Comparison of ENCODE assay signal across 22 cellular contexts in genomic region chr18:25456284-25456683, GRCh38.
DNase-seq lines count a peak whose midpoint lies in the region; ATAC-seq and TF ChIP-seq lines count a peak whose summit lies in the region.
"Had no signal": no experiment of that assay in that cellular context is flagged by ENCODE, and none has a peak within 500 bp of the region (broad histone marks: within the 10 kb centered on the region; RNA-seq: fewer than 3 reads in every experiment).

No MANE protein-coding gene starts in this region.

- H3K27ac Mint-ChIP-seq in WTC11, result no peak overlapping the region
- H3K27ac Mint-ChIP-seq: H9, IgD-negative memory B cell had no signal

- H3K79me2 ChIP-seq in mesendoderm (ENCODE audit: control insufficient read depth, insufficient read depth, low read length), result no peaks in the 10 kb centered on the region

- H4K91ac ChIP-seq in IMR-90 (ENCODE audit: insufficient read depth, low read depth, low read length), result 0 out of 2 replicates have a peak overlapping the region, but pooled peaks have one; percentile 1
- no peak overlapping the region for H4K91ac ChIP-seq in mesenchymal stem cell (ENCODE audit: low read length)

- H3K56ac ChIP-seq in IMR-90 (ENCODE audit: extremely low read depth, insufficient read depth, low read length) (no peak overlapping the region), mesendoderm (ENCODE audit: low read length) (no peak overlapping the region)

- H2BK20ac ChIP-seq in IMR-90 (ENCODE audit: low read depth, low read length), result no peak overlapping the region

- no peak overlapping the region for H3K4me3 ChIP-seq in IMR-90 (ENCODE audit: insufficient read depth, low read depth, low read length)
- no peak overlapping the region for H3K4me3 ChIP-seq in mesendoderm (ENCODE audit: low read length)
- peak overlapping the region in 3 of 5 donors; percentile 12 to 31 (median 24) for H3K4me3 ChIP-seq in subcutaneous abdominal adipose tissue (ENCODE audit: low read depth in 1 of 5, low read length in 5 of 5)
- H3K4me3 ChIP-seq in mesenchymal stem cell (ENCODE audit: insufficient read depth in 1 of 2, low read depth in 1 of 2, low read length in 2 of 2), result no peak overlapping the region
- H3K4me3 ChIP-seq: MG63 had no signal

- no peaks in the 10 kb centered on the region for H3K79me1 ChIP-seq in IMR-90 (ENCODE audit: low read depth in 1 of 2, low read length in 2 of 2)
- H3K79me1 ChIP-seq in mesendoderm (ENCODE audit: low read length), result no peaks in the 10 kb centered on the region
- H3K79me1 ChIP-seq in mesenchymal stem cell (replicated peaks; ENCODE audit: low read length, poor library complexity, severe bottlenecking), result no peaks in the 10 kb centered on the region

- H3K23ac ChIP-seq in IMR-90 (ENCODE audit: low read depth, low read length) (no peak overlapping the region), mesendoderm (ENCODE audit: low read length) (no peak overlapping the region), mesenchymal stem cell (ENCODE audit: low read length in 2 of 2) (no peak overlapping the region)

- H3K9me3 ChIP-seq in IMR-90 (ENCODE audit: control insufficient read depth, insufficient read depth, low read length) (no peaks in the 10 kb centered on the region), subcutaneous abdominal adipose tissue (ENCODE audit: control insufficient read depth in 5 of 5, low read length in 5 of 5) (peaks cover 0 to under 1% (median 0%) of the 10 kb centered on the region in 5 donors), mesenchymal stem cell (ENCODE audit: control insufficient read depth, low read length) (peaks cover under 1% of the 10 kb centered on the region)
- H3K9me3 ChIP-seq: MG63 had no signal

- H3K4ac ChIP-seq in IMR-90 (ENCODE audit: low read depth, low read length) (no peak overlapping the region), mesendoderm (ENCODE audit: low read depth, low read length) (no peak overlapping the region), mesenchymal stem cell (ENCODE audit: low read depth in 1 of 2, low read length in 2 of 2) (no peak overlapping the region)

- H2BK120ac ChIP-seq in IMR-90 (ENCODE audit: low read depth, low read length) (no peak overlapping the region), mesendoderm (ENCODE audit: low read depth, low read length) (no peak overlapping the region), mesenchymal stem cell (ENCODE audit: low read depth, low read length) (no peak overlapping the region)

- TF ChIP-seq POLR2A in IMR-90 (IDR thresholded peaks at IDR 0.05; ENCODE audit: low read depth, low read length), result no peak

- H3K4me1 Mint-ChIP-seq in WTC11, result peaks cover 8% of the 10 kb centered on the region
- H3K4me1 Mint-ChIP-seq: CD14-positive monocyte, IgD-negative memory B cell had no signal

- no peak overlapping the region for H2AK9ac ChIP-seq in IMR-90 (replicated peaks; ENCODE audit: low read depth, low read length, poor library complexity)

- H2BK15ac ChIP-seq in IMR-90 (ENCODE audit: low read depth, low read length) (no peak overlapping the region), mesendoderm (replicated peaks; ENCODE audit: low read depth) (no peak overlapping the region), mesenchymal stem cell (ENCODE audit: low read depth, poor library complexity, severe bottlenecking) (no peak overlapping the region)

- H4K8ac ChIP-seq in IMR-90 (ENCODE audit: low read depth in 2 of 2, low read length in 2 of 2) (no peak overlapping the region; a peak in 1 of 4 replicates), mesendoderm (ENCODE audit: low read depth, low read length) (no peak overlapping the region), mesenchymal stem cell (ENCODE audit: low read length) (no peak overlapping the region)

- H3K27ac ChIP-seq in IMR-90 (ENCODE audit: insufficient read depth, low read length) (no peak overlapping the region), mesendoderm (ENCODE audit: low read depth, low read length) (no peak overlapping the region), subcutaneous abdominal adipose tissue (ENCODE audit: low read depth, low read length) (no peak overlapping the region), mesenchymal stem cell (ENCODE audit: low read length, poor library complexity, severe bottlenecking) (no peak overlapping the region)

- intact Hi-C loops in IMR-90 (cut with micrococcal nuclease), result no loop called here

- POLR2A ChIA-PET in IMR-90 (lab: Charles Lee; ENCODE audit: unreplicated experiment), result no interaction called here
- POLR2A ChIA-PET in WTC11 (lab: Charles Lee), result interaction anchor here (0.6 kb wide), 1 partner anchor 1913 kb away, joined by 3 read pairs; no protein-coding TSS in a partner anchor

- no peaks in the 10 kb centered on the region; the same call in 1 of the 2 replicates for H3K27me3 Mint-ChIP-seq in WTC11 (ENCODE audit: low read depth)
- H3K27me3 Mint-ChIP-seq: IgD-negative memory B cell had no signal

- H3K18ac ChIP-seq in IMR-90 (ENCODE audit: low read depth, low read length), result no peak overlapping the region
- H3K18ac ChIP-seq in mesendoderm (ENCODE audit: low read length), result no peak overlapping the region
- no peak overlapping the region for H3K18ac ChIP-seq in mesenchymal stem cell (ENCODE audit: low read depth in 1 of 2, low read length in 2 of 2)

- H3K4me3 Mint-ChIP-seq in WTC11, result no peak overlapping the region
- H3K4me3 Mint-ChIP-seq: CD14-positive monocyte, H9, IgD-negative memory B cell had no signal

- H2BK5ac ChIP-seq in IMR-90 (ENCODE audit: low read depth, low read length, poor library complexity, severe bottlenecking), result no peak overlapping the region
- H2BK5ac ChIP-seq in mesendoderm (ENCODE audit: low read length), result no peak overlapping the region
- H2BK5ac ChIP-seq in mesenchymal stem cell (ENCODE audit: low read depth, low read length, poor library complexity, severe bottlenecking), result no peak overlapping the region

- no peak for ATAC-seq in IMR-90 (ENCODE audit: low read depth)
- peak; percentile 67 for ATAC-seq in WTC11
- no peak for ATAC-seq in HG02798 (IDR thresholded peaks at IDR 0.05; ENCODE audit: poor library complexity, unreplicated experiment)
- ATAC-seq in GM19035 (IDR thresholded peaks at IDR 0.05; ENCODE audit: unreplicated experiment), result no peak
- ATAC-seq: SK-N-SH treated with all-trans-retinoic acid at 6 μM for 48 hours had no signal

- H4K5ac ChIP-seq in IMR-90 (ENCODE audit: low read depth, low read length) (no peak overlapping the region), mesendoderm (ENCODE audit: low read length) (no peak overlapping the region)

- H3K9me1 ChIP-seq in IMR-90 (ENCODE audit: insufficient read depth, low read length), result no peaks in the 10 kb centered on the region

- BruUV-seq in IMR-90 (replicated peaks; lab: Mats Ljungman, UMichigan), result no TSS peak

- H4K20me1 ChIP-seq in IMR-90 (ENCODE audit: insufficient read depth, low read length), result no peaks in the 10 kb centered on the region

- H3K9me3 Mint-ChIP-seq in WTC11, result peaks cover 11% of the 10 kb centered on the region

- no peak overlapping the region for H3K9ac ChIP-seq in IMR-90 (ENCODE audit: low read depth, low read length)
- H3K9ac ChIP-seq in mesendoderm (ENCODE audit: low read length), result no peak overlapping the region
- H3K9ac ChIP-seq in subcutaneous abdominal adipose tissue (ENCODE audit: low read length in 5 of 5), result peak overlapping the region in 1 of 5 donors; percentile 29
- no peak overlapping the region for H3K9ac ChIP-seq in mesenchymal stem cell (ENCODE audit: low read length)

- dilution Hi-C loops in IMR-90 (cut with HindIII; ENCODE audit: low sequenced_read_pairs, unreplicated experiment), result no loop called here

- H3K14ac ChIP-seq in IMR-90 (replicated peaks; ENCODE audit: low read depth, low read length), result no peak overlapping the region
- H3K14ac ChIP-seq in mesenchymal stem cell (ENCODE audit: low read length in 2 of 2), result no peak overlapping the region

- WGBS in IMR-90 (ENCODE audit: extremely low coverage in 2 of 2, insufficient read length in 1 of 2), 2 experiments, result 57% methylated on average over 4 of the region's 9 CpGs; no CpG with 5 or more reads in 1 of the 2 experiments
- WGBS in mesendoderm (ENCODE audit: extremely low coverage, insufficient coverage, low lambda C conversion rate), result no CpG with 5 or more reads among the region's 9 CpGs
- WGBS in mesenchymal stem cell, result 93% methylated on average over 9 of the region's 9 CpGs

- H3K36me3 ChIP-seq in IMR-90 (ENCODE audit: control insufficient read depth, insufficient read depth, low read length), result no peaks in the 10 kb centered on the region
- no peaks in the 10 kb centered on the region for H3K36me3 ChIP-seq in mesendoderm (ENCODE audit: control insufficient read depth, insufficient read depth, low read length)
- no peaks in the 10 kb centered on the region for H3K36me3 ChIP-seq in subcutaneous abdominal adipose tissue (ENCODE audit: control insufficient read depth in 5 of 5, insufficient read depth in 5 of 5, low read length in 5 of 5)
- H3K36me3 ChIP-seq in mesenchymal stem cell (ENCODE audit: control insufficient read depth in 1 of 2, insufficient read depth in 2 of 2, low read depth in 1 of 2, low read length in 2 of 2), result no peaks in the 10 kb centered on the region
- H3K36me3 ChIP-seq: MG63 had no signal

- H2AFZ ChIP-seq in IMR-90 (replicated peaks; ENCODE audit: low read length, poor library complexity), result no peak overlapping the region
- H2AFZ ChIP-seq in mesenchymal stem cell (ENCODE audit: low read depth, low read length), result no peak overlapping the region

- no peak overlapping the region for H2AK5ac ChIP-seq in IMR-90 (ENCODE audit: low read depth, low read length)
- no peak overlapping the region for H2AK5ac ChIP-seq in mesendoderm (ENCODE audit: low read length)
- H2AK5ac ChIP-seq in mesenchymal stem cell (ENCODE audit: low read length, severe bottlenecking), result no peak overlapping the region

- TF ChIP-seq CTCF in IMR-90 (conservative IDR thresholded peaks at IDR 0.05; ENCODE audit: low read depth, low read length), result no peak
- TF ChIP-seq CTCF in WTC11 (IDR thresholded peaks at IDR 0.05), result no peak

- H3K4me1 ChIP-seq in IMR-90 (ENCODE audit: control insufficient read depth, insufficient read depth, low read length) (peaks cover 9% of the 10 kb centered on the region), mesendoderm (ENCODE audit: control insufficient read depth, low read depth, low read length) (no peaks in the 10 kb centered on the region), subcutaneous abdominal adipose tissue (ENCODE audit: control insufficient read depth in 5 of 5, insufficient read depth in 5 of 5, low read length in 5 of 5) (peaks cover 0 to 58% (median 38%) of the 10 kb centered on the region in 5 donors), mesenchymal stem cell (ENCODE audit: control insufficient read depth, insufficient read depth, low read depth, low read length) (no peaks in the 10 kb centered on the region)

- H3K4me2 ChIP-seq in IMR-90 (ENCODE audit: low read depth, low read length), result no peak overlapping the region
- no peak overlapping the region for H3K4me2 ChIP-seq in mesendoderm (ENCODE audit: low read length)
- no peak overlapping the region for H3K4me2 ChIP-seq in mesenchymal stem cell (ENCODE audit: low read length, poor library complexity, severe bottlenecking)

- DNase-seq in IMR-90 (no peak), WTC11 (ENCODE audit: low spot score) (peak; percentile 14), mesendoderm (peak; percentile 13), mesenchymal stem cell (no peak)
- DNase-seq: AML-193, DMS79, H9, Kasumi-1, MG63, NCI-H1092 treated with DMSO at 0.1 percent for 48 hours, NCI-H1694, NCI-H2081 treated with DMSO at 0.1 percent for 48 hours, NCI-H510A, NCI-H774, OCI-M1, SHP77 had no signal

- no peak for TF ChIP-seq RAD21 in IMR-90 (IDR thresholded peaks at IDR 0.05; ENCODE audit: low read length)

- CTCF ChIA-PET in IMR-90 (lab: Yijun Ruan, JAX), result no interaction called here
- CTCF ChIA-PET in WTC11 (lab: Charles Lee), result no interaction called here

- no peaks in the 10 kb centered on the region for H3K36me3 Mint-ChIP-seq in WTC11
- H3K36me3 Mint-ChIP-seq: CD14-positive monocyte, IgD-negative memory B cell had no signal

- in situ Hi-C loops in IMR-90 (cut with MboI; ENCODE audit: low sequenced_read_pairs), result no loop called here

- no peak overlapping the region for H2BK12ac ChIP-seq in mesenchymal stem cell (ENCODE audit: low read length in 2 of 2)

- H3K27me3 ChIP-seq in IMR-90 (ENCODE audit: control insufficient read depth, insufficient read depth, low read length) (no peaks in the 10 kb centered on the region), mesendoderm (ENCODE audit: insufficient read depth, low read length, poor library complexity) (no peaks in the 10 kb centered on the region), subcutaneous abdominal adipose tissue (ENCODE audit: control insufficient read depth in 5 of 5, insufficient read depth in 4 of 5, low read length in 5 of 5) (no peaks in the 10 kb centered on the region), mesenchymal stem cell (ENCODE audit: control insufficient read depth in 1 of 2, insufficient read depth in 1 of 2, low read length in 2 of 2) (no peaks in the 10 kb centered on the region)
- H3K27me3 ChIP-seq: MG63 had no signal

Comparison
In these comparisons a context has a peak if more than half of its experiments do, and no peak if none do; other contexts are left out.
1. DNase-seq: peak in WTC11 (single experiment) and mesendoderm (single experiment); none in IMR-90 (single experiment) and mesenchymal stem cell (single experiment).
2. H3K4me3 ChIP-seq: peak in subcutaneous abdominal adipose tissue (3 of 5); none in IMR-90 (single experiment), mesendoderm (single experiment) and mesenchymal stem cell (0 of 2).